ENCODE assay signal across 8 cellular contexts in genomic region chr1:156838972-156839371, GRCh38. TPM values are rescaled to one million over a fixed set of nuclear protein-coding genes. Genes with fewer than 3 reads are reported as not detected.
A peak's percentile ranks its signal among the peaks of the same experiment; 100 is the strongest.
DNase-seq lines count a peak whose midpoint lies in the region; ATAC-seq and TF ChIP-seq lines count a peak whose summit lies in the region.

No MANE protein-coding gene starts in this region.

- peaks cover 0 to 100% (median 2%) of the 10 kb centered on the region in 4 donors for H3K27me3 ChIP-seq in esophagus squamous epithelium

- H3K4me1 Mint-ChIP-seq in activated CD8-positive, alpha-beta T cell treated with anti-CD3 and anti-CD28 coated beads for 36 hours (ENCODE audit: low read depth): peaks cover 41% of the 10 kb centered on the region
- no peaks in the 10 kb centered on the region for H3K4me1 Mint-ChIP-seq in progenitor cell of endocrine pancreas (ENCODE audit: low read depth)

- H3K9me3 ChIP-seq in esophagus squamous epithelium: no peaks in the 10 kb centered on the region

- intact Hi-C loops in activated CD8-positive, alpha-beta T cell treated with anti-CD3 and anti-CD28 coated beads for 36 hours (cut with micrococcal nuclease): loop anchor here (5.0 kb wide), 1 partner anchor 53 kb away; the partner anchor contains the start of gene PEAR1
- intact Hi-C loops in esophagus squamous epithelium (cut with DNase I): no loop called here

- TF ChIP-seq POLR2A in esophagus squamous epithelium (IDR thresholded peaks at IDR 0.05): no peak

- H3K27ac Mint-ChIP-seq in activated CD8-positive, alpha-beta T cell treated with anti-CD3 and anti-CD28 coated beads for 36 hours: no peak overlapping the region
- no peak overlapping the region for H3K27ac Mint-ChIP-seq in progenitor cell of endocrine pancreas

- ATAC-seq in activated CD8-positive, alpha-beta T cell treated with anti-CD3 and anti-CD28 coated beads for 36 hours: peak; percentile 54
- no peak for ATAC-seq in HG02642 (IDR thresholded peaks at IDR 0.05; ENCODE audit: poor library complexity, unreplicated experiment)
- ATAC-seq in HG03045 (IDR thresholded peaks at IDR 0.05; ENCODE audit: unreplicated experiment): no peak

- no peaks in the 10 kb centered on the region for H3K36me3 ChIP-seq in esophagus squamous epithelium

- POLR2A ChIA-PET in activated CD8-positive, alpha-beta T cell treated with anti-CD3 and anti-CD28 coated beads for 36 hours (lab: Charles Lee): interaction anchor here (1.0 to 2.5 kb wide), 3 partner anchors 22 to 33 kb away, joined by 3 to 10 read pairs (median 4); partner anchors contain the start of gene SH2D2A

- no peaks in the 10 kb centered on the region for H3K36me3 Mint-ChIP-seq in activated CD8-positive, alpha-beta T cell treated with anti-CD3 and anti-CD28 coated beads for 36 hours (ENCODE audit: low read depth)
- no peaks in the 10 kb centered on the region for H3K36me3 Mint-ChIP-seq in progenitor cell of endocrine pancreas (ENCODE audit: insufficient read depth)

- no peaks in the 10 kb centered on the region for H3K9me3 Mint-ChIP-seq in activated CD8-positive, alpha-beta T cell treated with anti-CD3 and anti-CD28 coated beads for 36 hours
- no peaks in the 10 kb centered on the region for H3K9me3 Mint-ChIP-seq in progenitor cell of endocrine pancreas (ENCODE audit: low read depth)

- no peaks in the 10 kb centered on the region for H3K4me1 ChIP-seq in esophagus squamous epithelium

- TF ChIP-seq CTCF in LNCAP (IDR thresholded peaks at IDR 0.05): peak; percentile 99
- TF ChIP-seq CTCF in activated CD8-positive, alpha-beta T cell treated with anti-CD3 and anti-CD28 coated beads for 36 hours (IDR thresholded peaks at IDR 0.05): peak; percentile 95
- TF ChIP-seq CTCF in esophagus squamous epithelium (IDR thresholded peaks at IDR 0.05): peak; percentile 60 to 84 (median 69)
- peak; percentile 83 for TF ChIP-seq CTCF in progenitor cell of endocrine pancreas (IDR thresholded peaks at IDR 0.05; ENCODE audit: unreplicated experiment)

- CTCF ChIA-PET in activated CD8-positive, alpha-beta T cell treated with anti-CD3 and anti-CD28 coated beads for 36 hours (lab: Charles Lee): interaction anchor here (0.8 to 13.7 kb wide), 34 partner anchors 9 to 307 kb away, joined by 3 to 273 read pairs (median 6); partner anchors contain the start of genes INSRR, ISG20L2, METTL25B and NTRK1

- no peak overlapping the region for H3K27ac ChIP-seq in esophagus squamous epithelium

- no peak overlapping the region for H3K4me3 ChIP-seq in esophagus squamous epithelium

- H3K27me3 Mint-ChIP-seq in activated CD8-positive, alpha-beta T cell treated with anti-CD3 and anti-CD28 coated beads for 36 hours: peaks cover 39% of the 10 kb centered on the region
- peaks cover 86% of the 10 kb centered on the region for H3K27me3 Mint-ChIP-seq in progenitor cell of endocrine pancreas

- WGBS in esophagus squamous epithelium, 2 donors: 38% methylated on average over 4 of the region's 7 CpGs; no CpG with 5 or more reads in 1 of the 2 donors

- DNase-seq in EL: peak; percentile 23
- peak; percentile 64 for DNase-seq in activated CD8-positive, alpha-beta T cell treated with anti-CD3 and anti-CD28 coated beads for 36 hours
- DNase-seq in esophagus squamous epithelium (lab: John Stamatoyannopoulos, UW): no peak
- no peak for DNase-seq in progenitor cell of endocrine pancreas (ENCODE audit: low spot score, unreplicated experiment)
- DNase-seq in putamen (ENCODE audit: low spot score): no peak

- no peak overlapping the region for H3K4me3 Mint-ChIP-seq in activated CD8-positive, alpha-beta T cell treated with anti-CD3 and anti-CD28 coated beads for 36 hours
- no peak overlapping the region for H3K4me3 Mint-ChIP-seq in progenitor cell of endocrine pancreas (ENCODE audit: low read depth)

RNA-seq across cellular contexts. Expression of gene INSRR, which starts 19.9 kb away (rescaled TPM):
- under 1 TPM; 0.47 to 0.54 TPM for total RNA-seq in activated CD8-positive, alpha-beta T cell treated with anti-CD3 and anti-CD28 coated beads for 36 hours
- total RNA-seq in esophagus squamous epithelium: not detected
- not detected in 2 replicates for total RNA-seq in progenitor cell of endocrine pancreas

RNA-seq across cellular contexts. Expression of gene NTRK1, which starts 21.7 kb away (rescaled TPM):
- total RNA-seq in activated CD8-positive, alpha-beta T cell treated with anti-CD3 and anti-CD28 coated beads for 36 hours: 10 to 100 TPM; 23.5 to 25.9 TPM
- total RNA-seq in esophagus squamous epithelium: under 1 TPM in 2 of 4 donors, not detected in 2; 0.09 to 0.57 TPM
- total RNA-seq in progenitor cell of endocrine pancreas: 0.36 TPM in 1 of 2 replicates, not detected in the other

RNA-seq across cellular contexts. Expression of gene SH2D2A, which starts 22.3 kb away (rescaled TPM):
- total RNA-seq in activated CD8-positive, alpha-beta T cell treated with anti-CD3 and anti-CD28 coated beads for 36 hours: 100 to 1,000 TPM; 297 to 315 TPM
- 1 to 10 TPM in 2 of 4 donors, under 1 TPM in 1, not detected in 1; 0.32 to 2.0 (median 1.7) TPM for total RNA-seq in esophagus squamous epithelium
- total RNA-seq in progenitor cell of endocrine pancreas: not detected in 2 replicates

RNA-seq across cellular contexts. Expression of gene PEAR1, which starts 54.5 kb away (rescaled TPM):
- total RNA-seq in activated CD8-positive, alpha-beta T cell treated with anti-CD3 and anti-CD28 coated beads for 36 hours: under 1 TPM in 1 of 2 experiments, not detected in 1; 0.07 TPM
- 1 to 10 TPM; 1.1 to 4.6 (median 2.7) TPM for total RNA-seq in esophagus squamous epithelium
- total RNA-seq in progenitor cell of endocrine pancreas: 0.20 TPM in 1 of 2 replicates, not detected in the other

Comparison
In these comparisons a context has a peak if more than half of its experiments do, and no peak if none do; other contexts are left out.
1. DNase-seq: peak in EL (single experiment) and activated CD8-positive, alpha-beta T cell treated with anti-CD3 and anti-CD28 coated beads for 36 hours (single experiment); none in esophagus squamous epithelium (single experiment), progenitor cell of endocrine pancreas (single experiment) and putamen (single experiment).
2. RNA of gene NTRK1, which starts 21.7 kb away (total RNA-seq): 23.5 to 25.9 TPM in activated CD8-positive, alpha-beta T cell treated with anti-CD3 and anti-CD28 coated beads for 36 hours; 0.09 to 0.57 TPM in esophagus squamous epithelium and 0.36 TPM in progenitor cell of endocrine pancreas; every median in the first group is over 10 times any median in the second.
3. RNA of gene SH2D2A, which starts 22.3 kb away (total RNA-seq): 297 to 315 TPM in activated CD8-positive, alpha-beta T cell treated with anti-CD3 and anti-CD28 coated beads for 36 hours; 0.32 to 2.0 TPM in esophagus squamous epithelium and not detected in progenitor cell of endocrine pancreas; every median in the first group is over 10 times any median in the second.
4. Peak in every context shown above with its lines, with median percentiles within 50 percentile points of each other: CTCF ChIP-seq.